Comparison of ENCODE assay signal across 13 cellular contexts in the genomic region with DNA sequence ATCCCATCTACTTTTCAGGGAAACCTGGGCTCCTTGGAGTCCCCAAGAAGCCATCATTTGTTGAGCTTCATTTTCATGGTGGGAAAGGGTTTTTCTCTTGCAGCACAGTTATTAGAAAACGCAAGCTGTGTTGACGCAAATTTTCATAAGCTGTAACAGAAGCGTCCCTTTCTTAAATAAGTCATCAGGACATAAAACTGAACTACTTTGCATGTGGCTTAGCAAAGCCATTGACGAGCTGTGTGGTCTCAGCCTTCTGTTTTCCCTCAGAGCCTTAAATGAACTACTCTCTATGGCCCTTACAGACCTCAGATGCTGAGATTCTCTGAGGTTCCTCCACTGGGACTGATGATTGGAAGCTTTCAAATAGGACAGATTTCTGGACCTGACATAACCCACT.
DNase-seq lines count a peak whose midpoint lies in the region; ATAC-seq, FAIRE-seq and TF ChIP-seq lines count a peak whose summit lies in the region.
"Had no signal": no experiment of that assay in that cellular context is flagged by ENCODE, and none has a peak within 500 bp of the region (broad histone marks: within the 10 kb centered on the region; RNA-seq: fewer than 3 reads in every experiment).

No MANE protein-coding gene starts in this region.

- no peak for TF ChIP-seq CTCF in D721Med (IDR thresholded peaks at IDR 0.05; ENCODE audit: insufficient read depth, missing control alignments)
- no peak for TF ChIP-seq CTCF in HFFc6 (IDR thresholded peaks at IDR 0.05)
- TF ChIP-seq CTCF in prostate gland (IDR thresholded peaks at IDR 0.05) = no peak

- FAIRE-seq in D721Med (lab: Jason Lieb, UNC) = no peak

- H3K36me3 Mint-ChIP-seq in dendritic cell treated with granulocyte-macrophage colony-stimulating factor and Interleukin-4, amounts not matched to agents 40 ng/mL and 50 ng/mL, for 4 days (ENCODE audit: low read depth) = peaks cover 5% of the 10 kb centered on the region
- no peaks in the 10 kb centered on the region for H3K36me3 Mint-ChIP-seq in HFFc6 (ENCODE audit: low read depth)

- H3K4me3 Mint-ChIP-seq in dendritic cell treated with granulocyte-macrophage colony-stimulating factor and Interleukin-4, amounts not matched to agents 40 ng/mL and 50 ng/mL, for 4 days = no peak overlapping the region
- no peak overlapping the region for H3K4me3 Mint-ChIP-seq in HFFc6

- peak overlapping the region; percentile 58 for H3K27ac Mint-ChIP-seq in dendritic cell treated with granulocyte-macrophage colony-stimulating factor and Interleukin-4, amounts not matched to agents 40 ng/mL and 50 ng/mL, for 4 days
- no peak overlapping the region for H3K27ac Mint-ChIP-seq in HFFc6
- H3K27ac Mint-ChIP-seq: activated naive CD4-positive, alpha-beta T cell treated with anti-CD3 and anti-CD28 coated beads, Interleukin-2, amount 50 U/mL, for 72 hours had no signal

- peak; percentile 81 for ATAC-seq in GM18517 (IDR thresholded peaks at IDR 0.05; ENCODE audit: unreplicated experiment)
- ATAC-seq in GM21528 (IDR thresholded peaks at IDR 0.05; ENCODE audit: low FRiP score, unreplicated experiment) = peak; percentile 95
- ATAC-seq in HG03097 (IDR thresholded peaks at IDR 0.05; ENCODE audit: low FRiP score, unreplicated experiment) = peak; percentile 59
- ATAC-seq: activated naive CD4-positive, alpha-beta T cell treated with anti-CD3 and anti-CD28 coated beads, Interleukin-2, amount 50 U/mL, for 72 hours had no signal

- no peaks in the 10 kb centered on the region for H3K27me3 ChIP-seq in prostate gland (replicated peaks; ENCODE audit: insufficient read depth)

- peaks cover 27% of the 10 kb centered on the region for H3K4me1 Mint-ChIP-seq in dendritic cell treated with granulocyte-macrophage colony-stimulating factor and Interleukin-4, amounts not matched to agents 40 ng/mL and 50 ng/mL, for 4 days (ENCODE audit: low read depth)
- H3K4me1 Mint-ChIP-seq in HFFc6 (ENCODE audit: low read depth) = peaks cover 9% of the 10 kb centered on the region

- DNase-seq in D721Med (ENCODE audit: insufficient read length, low spot score) = no peak
- no peak for DNase-seq in HFFc6
- DNase-seq in prostate gland (ENCODE audit: low spot score) = no peak
- DNase-seq in DMS 273 (lab: John Stamatoyannopoulos, UW; ENCODE audit: unreplicated experiment) = no peak
- DNase-seq: activated CD4-positive, alpha-beta T cell treated with anti-CD3 and anti-CD28 coated beads for 1 hour; NCI-H187 treated with DMSO at 0.1 percent for 48 hours had no signal

- H3K27me3 Mint-ChIP-seq in dendritic cell treated with granulocyte-macrophage colony-stimulating factor and Interleukin-4, amounts not matched to agents 40 ng/mL and 50 ng/mL, for 4 days = peaks cover 4% of the 10 kb centered on the region
- H3K27me3 Mint-ChIP-seq in HFFc6 (ENCODE audit: insufficient read depth) = no peaks in the 10 kb centered on the region; the same call in 1 of the 2 replicates

- peaks cover 8% of the 10 kb centered on the region for H3K9me3 Mint-ChIP-seq in dendritic cell treated with granulocyte-macrophage colony-stimulating factor and Interleukin-4, amounts not matched to agents 40 ng/mL and 50 ng/mL, for 4 days
- no peaks in the 10 kb centered on the region for H3K9me3 Mint-ChIP-seq in HFFc6

- no peak for TF ChIP-seq POLR2A in prostate gland (IDR thresholded peaks at IDR 0.05)

- 90% methylated on average over 4 of the region's 4 CpGs for WGBS in prostate gland

- intact Hi-C loops in dendritic cell treated with granulocyte-macrophage colony-stimulating factor and Interleukin-4, amounts not matched to agents 40 ng/mL and 50 ng/mL, for 4 days (cut with micrococcal nuclease) = no loop called here
- intact Hi-C loops in prostate gland (cut with DNase I) = no loop called here

- H3K4me1 ChIP-seq in prostate gland (replicated peaks) = no peaks in the 10 kb centered on the region

- no peaks in the 10 kb centered on the region for H3K9me3 ChIP-seq in prostate gland

- no peaks in the 10 kb centered on the region for H3K36me3 ChIP-seq in prostate gland

- H3K4me3 ChIP-seq in prostate gland = no peak overlapping the region
- H3K4me3 ChIP-seq: coronary artery had no signal

- H3K27ac ChIP-seq in prostate gland = no peak overlapping the region
- H3K27ac ChIP-seq: C4-2B, coronary artery had no signal
